Comparison of ENCODE assay signal across 2 cellular contexts in the genomic region with DNA sequence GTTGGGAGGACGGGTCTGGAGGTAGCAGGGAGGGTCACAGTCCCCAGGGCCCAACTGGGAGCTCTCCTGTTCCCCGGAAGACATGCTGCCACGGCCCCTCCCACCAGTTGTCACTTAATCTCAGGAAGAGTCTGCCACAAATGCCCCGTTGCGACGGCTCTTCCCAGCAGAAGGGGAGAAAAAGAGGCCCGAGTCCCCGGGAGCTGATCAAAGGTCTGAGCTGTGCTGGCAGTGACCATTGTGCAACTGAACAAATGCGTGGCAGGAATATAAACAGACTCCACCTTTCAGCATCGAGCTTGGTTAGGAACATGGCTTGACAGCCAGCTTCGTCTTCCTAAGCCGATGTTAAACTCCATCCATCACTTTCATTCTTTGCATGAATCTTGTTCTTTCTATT.
TF ChIP-seq lines count a peak whose summit lies in the region.

No MANE protein-coding gene starts in this region.

TF ChIP-seq in WTC11, 78 proteins besides CTCF, POLR2A, EP300 and RAD21 (continues in another document):
- TF ChIP-seq ATF1 (CRISPR knock-in tag; IDR thresholded peaks at IDR 0.05) (no peak), GABPB1 (CRISPR knock-in tag; IDR thresholded peaks at IDR 0.05) (peak; percentile 33; the same call in 1 of the 2 replicates)
- TF ChIP-seq, protein P1, sequence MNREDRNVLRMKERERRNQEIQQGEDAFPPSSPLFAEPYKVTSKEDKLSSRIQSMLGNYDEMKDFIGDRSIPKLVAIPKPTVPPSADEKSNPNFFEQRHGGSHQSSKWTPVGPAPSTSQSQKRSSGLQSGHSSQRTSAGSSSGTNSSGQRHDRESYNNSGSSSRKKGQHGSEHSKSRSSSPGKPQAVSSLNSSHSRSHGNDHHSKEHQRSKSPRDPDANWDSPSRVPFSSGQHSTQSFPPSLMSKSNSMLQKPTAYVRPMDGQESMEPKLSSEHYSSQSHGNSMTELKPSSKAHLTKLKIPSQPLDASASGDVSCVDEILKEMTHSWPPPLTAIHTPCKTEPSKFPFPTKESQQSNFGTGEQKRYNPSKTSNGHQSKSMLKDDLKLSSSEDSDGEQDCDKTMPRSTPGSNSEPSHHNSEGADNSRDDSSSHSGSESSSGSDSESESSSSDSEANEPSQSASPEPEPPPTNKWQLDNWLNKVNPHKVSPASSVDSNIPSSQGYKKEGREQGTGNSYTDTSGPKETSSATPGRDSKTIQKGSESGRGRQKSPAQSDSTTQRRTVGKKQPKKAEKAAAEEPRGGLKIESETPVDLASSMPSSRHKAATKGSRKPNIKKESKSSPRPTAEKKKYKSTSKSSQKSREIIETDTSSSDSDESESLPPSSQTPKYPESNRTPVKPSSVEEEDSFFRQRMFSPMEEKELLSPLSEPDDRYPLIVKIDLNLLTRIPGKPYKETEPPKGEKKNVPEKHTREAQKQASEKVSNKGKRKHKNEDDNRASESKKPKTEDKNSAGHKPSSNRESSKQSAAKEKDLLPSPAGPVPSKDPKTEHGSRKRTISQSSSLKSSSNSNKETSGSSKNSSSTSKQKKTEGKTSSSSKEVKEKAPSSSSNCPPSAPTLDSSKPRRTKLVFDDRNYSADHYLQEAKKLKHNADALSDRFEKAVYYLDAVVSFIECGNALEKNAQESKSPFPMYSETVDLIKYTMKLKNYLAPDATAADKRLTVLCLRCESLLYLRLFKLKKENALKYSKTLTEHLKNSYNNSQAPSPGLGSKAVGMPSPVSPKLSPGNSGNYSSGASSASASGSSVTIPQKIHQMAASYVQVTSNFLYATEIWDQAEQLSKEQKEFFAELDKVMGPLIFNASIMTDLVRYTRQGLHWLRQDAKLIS (CRISPR knock-in tag; IDR thresholded peaks at IDR 0.05; ENCODE audit: borderline replicate concordance) = no peak
- TF ChIP-seq, protein P2, sequence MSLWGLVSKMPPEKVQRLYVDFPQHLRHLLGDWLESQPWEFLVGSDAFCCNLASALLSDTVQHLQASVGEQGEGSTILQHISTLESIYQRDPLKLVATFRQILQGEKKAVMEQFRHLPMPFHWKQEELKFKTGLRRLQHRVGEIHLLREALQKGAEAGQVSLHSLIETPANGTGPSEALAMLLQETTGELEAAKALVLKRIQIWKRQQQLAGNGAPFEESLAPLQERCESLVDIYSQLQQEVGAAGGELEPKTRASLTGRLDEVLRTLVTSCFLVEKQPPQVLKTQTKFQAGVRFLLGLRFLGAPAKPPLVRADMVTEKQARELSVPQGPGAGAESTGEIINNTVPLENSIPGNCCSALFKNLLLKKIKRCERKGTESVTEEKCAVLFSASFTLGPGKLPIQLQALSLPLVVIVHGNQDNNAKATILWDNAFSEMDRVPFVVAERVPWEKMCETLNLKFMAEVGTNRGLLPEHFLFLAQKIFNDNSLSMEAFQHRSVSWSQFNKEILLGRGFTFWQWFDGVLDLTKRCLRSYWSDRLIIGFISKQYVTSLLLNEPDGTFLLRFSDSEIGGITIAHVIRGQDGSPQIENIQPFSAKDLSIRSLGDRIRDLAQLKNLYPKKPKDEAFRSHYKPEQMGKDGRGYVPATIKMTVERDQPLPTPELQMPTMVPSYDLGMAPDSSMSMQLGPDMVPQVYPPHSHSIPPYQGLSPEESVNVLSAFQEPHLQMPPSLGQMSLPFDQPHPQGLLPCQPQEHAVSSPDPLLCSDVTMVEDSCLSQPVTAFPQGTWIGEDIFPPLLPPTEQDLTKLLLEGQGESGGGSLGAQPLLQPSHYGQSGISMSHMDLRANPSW (CRISPR knock-in tag; conservative IDR thresholded peaks at IDR 0.05; ENCODE audit: low read depth) = no peak
- TF ChIP-seq, protein P3, sequence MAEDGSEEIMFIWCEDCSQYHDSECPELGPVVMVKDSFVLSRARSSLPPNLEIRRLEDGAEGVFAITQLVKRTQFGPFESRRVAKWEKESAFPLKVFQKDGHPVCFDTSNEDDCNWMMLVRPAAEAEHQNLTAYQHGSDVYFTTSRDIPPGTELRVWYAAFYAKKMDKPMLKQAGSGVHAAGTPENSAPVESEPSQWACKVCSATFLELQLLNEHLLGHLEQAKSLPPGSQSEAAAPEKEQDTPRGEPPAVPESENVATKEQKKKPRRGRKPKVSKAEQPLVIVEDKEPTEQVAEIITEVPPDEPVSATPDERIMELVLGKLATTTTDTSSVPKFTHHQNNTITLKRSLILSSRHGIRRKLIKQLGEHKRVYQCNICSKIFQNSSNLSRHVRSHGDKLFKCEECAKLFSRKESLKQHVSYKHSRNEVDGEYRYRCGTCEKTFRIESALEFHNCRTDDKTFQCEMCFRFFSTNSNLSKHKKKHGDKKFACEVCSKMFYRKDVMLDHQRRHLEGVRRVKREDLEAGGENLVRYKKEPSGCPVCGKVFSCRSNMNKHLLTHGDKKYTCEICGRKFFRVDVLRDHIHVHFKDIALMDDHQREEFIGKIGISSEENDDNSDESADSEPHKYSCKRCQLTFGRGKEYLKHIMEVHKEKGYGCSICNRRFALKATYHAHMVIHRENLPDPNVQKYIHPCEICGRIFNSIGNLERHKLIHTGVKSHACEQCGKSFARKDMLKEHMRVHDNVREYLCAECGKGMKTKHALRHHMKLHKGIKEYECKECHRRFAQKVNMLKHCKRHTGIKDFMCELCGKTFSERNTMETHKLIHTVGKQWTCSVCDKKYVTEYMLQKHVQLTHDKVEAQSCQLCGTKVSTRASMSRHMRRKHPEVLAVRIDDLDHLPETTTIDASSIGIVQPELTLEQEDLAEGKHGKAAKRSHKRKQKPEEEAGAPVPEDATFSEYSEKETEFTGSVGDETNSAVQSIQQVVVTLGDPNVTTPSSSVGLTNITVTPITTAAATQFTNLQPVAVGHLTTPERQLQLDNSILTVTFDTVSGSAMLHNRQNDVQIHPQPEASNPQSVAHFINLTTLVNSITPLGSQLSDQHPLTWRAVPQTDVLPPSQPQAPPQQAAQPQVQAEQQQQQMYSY (CRISPR knock-in tag; IDR thresholded peaks at IDR 0.05) = no peak
- TF ChIP-seq, protein P4, sequence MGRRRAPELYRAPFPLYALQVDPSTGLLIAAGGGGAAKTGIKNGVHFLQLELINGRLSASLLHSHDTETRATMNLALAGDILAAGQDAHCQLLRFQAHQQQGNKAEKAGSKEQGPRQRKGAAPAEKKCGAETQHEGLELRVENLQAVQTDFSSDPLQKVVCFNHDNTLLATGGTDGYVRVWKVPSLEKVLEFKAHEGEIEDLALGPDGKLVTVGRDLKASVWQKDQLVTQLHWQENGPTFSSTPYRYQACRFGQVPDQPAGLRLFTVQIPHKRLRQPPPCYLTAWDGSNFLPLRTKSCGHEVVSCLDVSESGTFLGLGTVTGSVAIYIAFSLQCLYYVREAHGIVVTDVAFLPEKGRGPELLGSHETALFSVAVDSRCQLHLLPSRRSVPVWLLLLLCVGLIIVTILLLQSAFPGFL (CRISPR knock-in tag; IDR thresholded peaks at IDR 0.05; ENCODE audit: borderline replicate concordance) = no peak

TF ChIP-seq in HepG2, 621 proteins besides CTCF, POLR2A, EP300 and RAD21 (continues in another document):
- no peak for TF ChIP-seq ZNF782 (CRISPR knock-in tag; IDR thresholded peaks at IDR 0.05; ENCODE audit: borderline replicate concordance)
- TF ChIP-seq, protein P5, sequence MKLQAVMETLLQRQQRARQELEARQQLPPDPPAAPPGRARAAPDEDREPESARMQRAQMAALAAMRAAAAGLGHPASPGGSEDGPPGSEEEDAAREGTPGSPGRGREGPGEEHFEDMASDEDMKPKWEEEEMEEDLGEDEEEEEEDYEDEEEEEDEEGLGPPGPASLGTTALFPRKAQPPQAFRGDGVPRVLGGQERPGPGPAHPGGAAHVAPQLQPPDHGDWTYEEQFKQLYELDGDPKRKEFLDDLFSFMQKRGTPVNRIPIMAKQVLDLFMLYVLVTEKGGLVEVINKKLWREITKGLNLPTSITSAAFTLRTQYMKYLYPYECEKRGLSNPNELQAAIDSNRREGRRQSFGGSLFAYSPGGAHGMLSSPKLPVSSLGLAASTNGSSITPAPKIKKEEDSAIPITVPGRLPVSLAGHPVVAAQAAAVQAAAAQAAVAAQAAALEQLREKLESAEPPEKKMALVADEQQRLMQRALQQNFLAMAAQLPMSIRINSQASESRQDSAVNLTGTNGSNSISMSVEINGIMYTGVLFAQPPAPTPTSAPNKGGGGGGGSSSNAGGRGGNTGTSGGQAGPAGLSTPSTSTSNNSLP (IDR thresholded peaks at IDR 0.05; ENCODE audit: low read depth, low read length) = no peak
- TF ChIP-seq, protein P6, sequence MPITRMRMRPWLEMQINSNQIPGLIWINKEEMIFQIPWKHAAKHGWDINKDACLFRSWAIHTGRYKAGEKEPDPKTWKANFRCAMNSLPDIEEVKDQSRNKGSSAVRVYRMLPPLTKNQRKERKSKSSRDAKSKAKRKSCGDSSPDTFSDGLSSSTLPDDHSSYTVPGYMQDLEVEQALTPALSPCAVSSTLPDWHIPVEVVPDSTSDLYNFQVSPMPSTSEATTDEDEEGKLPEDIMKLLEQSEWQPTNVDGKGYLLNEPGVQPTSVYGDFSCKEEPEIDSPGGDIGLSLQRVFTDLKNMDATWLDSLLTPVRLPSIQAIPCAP (CRISPR knock-in tag; IDR thresholded peaks at IDR 0.05; ENCODE audit: low read depth) = no peak
- TF ChIP-seq, protein P7, sequence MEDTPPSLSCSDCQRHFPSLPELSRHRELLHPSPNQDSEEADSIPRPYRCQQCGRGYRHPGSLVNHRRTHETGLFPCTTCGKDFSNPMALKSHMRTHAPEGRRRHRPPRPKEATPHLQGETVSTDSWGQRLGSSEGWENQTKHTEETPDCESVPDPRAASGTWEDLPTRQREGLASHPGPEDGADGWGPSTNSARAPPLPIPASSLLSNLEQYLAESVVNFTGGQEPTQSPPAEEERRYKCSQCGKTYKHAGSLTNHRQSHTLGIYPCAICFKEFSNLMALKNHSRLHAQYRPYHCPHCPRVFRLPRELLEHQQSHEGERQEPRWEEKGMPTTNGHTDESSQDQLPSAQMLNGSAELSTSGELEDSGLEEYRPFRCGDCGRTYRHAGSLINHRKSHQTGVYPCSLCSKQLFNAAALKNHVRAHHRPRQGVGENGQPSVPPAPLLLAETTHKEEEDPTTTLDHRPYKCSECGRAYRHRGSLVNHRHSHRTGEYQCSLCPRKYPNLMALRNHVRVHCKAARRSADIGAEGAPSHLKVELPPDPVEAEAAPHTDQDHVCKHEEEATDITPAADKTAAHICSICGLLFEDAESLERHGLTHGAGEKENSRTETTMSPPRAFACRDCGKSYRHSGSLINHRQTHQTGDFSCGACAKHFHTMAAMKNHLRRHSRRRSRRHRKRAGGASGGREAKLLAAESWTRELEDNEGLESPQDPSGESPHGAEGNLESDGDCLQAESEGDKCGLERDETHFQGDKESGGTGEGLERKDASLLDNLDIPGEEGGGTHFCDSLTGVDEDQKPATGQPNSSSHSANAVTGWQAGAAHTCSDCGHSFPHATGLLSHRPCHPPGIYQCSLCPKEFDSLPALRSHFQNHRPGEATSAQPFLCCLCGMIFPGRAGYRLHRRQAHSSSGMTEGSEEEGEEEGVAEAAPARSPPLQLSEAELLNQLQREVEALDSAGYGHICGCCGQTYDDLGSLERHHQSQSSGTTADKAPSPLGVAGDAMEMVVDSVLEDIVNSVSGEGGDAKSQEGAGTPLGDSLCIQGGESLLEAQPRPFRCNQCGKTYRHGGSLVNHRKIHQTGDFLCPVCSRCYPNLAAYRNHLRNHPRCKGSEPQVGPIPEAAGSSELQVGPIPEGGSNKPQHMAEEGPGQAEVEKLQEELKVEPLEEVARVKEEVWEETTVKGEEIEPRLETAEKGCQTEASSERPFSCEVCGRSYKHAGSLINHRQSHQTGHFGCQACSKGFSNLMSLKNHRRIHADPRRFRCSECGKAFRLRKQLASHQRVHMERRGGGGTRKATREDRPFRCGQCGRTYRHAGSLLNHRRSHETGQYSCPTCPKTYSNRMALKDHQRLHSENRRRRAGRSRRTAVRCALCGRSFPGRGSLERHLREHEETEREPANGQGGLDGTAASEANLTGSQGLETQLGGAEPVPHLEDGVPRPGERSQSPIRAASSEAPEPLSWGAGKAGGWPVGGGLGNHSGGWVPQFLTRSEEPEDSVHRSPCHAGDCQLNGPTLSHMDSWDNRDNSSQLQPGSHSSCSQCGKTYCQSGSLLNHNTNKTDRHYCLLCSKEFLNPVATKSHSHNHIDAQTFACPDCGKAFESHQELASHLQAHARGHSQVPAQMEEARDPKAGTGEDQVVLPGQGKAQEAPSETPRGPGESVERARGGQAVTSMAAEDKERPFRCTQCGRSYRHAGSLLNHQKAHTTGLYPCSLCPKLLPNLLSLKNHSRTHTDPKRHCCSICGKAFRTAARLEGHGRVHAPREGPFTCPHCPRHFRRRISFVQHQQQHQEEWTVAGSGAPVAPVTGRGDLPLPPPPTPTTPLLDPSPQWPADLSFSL (CRISPR knock-in tag; IDR thresholded peaks at IDR 0.05) = no peak
- TF ChIP-seq, protein P8, sequence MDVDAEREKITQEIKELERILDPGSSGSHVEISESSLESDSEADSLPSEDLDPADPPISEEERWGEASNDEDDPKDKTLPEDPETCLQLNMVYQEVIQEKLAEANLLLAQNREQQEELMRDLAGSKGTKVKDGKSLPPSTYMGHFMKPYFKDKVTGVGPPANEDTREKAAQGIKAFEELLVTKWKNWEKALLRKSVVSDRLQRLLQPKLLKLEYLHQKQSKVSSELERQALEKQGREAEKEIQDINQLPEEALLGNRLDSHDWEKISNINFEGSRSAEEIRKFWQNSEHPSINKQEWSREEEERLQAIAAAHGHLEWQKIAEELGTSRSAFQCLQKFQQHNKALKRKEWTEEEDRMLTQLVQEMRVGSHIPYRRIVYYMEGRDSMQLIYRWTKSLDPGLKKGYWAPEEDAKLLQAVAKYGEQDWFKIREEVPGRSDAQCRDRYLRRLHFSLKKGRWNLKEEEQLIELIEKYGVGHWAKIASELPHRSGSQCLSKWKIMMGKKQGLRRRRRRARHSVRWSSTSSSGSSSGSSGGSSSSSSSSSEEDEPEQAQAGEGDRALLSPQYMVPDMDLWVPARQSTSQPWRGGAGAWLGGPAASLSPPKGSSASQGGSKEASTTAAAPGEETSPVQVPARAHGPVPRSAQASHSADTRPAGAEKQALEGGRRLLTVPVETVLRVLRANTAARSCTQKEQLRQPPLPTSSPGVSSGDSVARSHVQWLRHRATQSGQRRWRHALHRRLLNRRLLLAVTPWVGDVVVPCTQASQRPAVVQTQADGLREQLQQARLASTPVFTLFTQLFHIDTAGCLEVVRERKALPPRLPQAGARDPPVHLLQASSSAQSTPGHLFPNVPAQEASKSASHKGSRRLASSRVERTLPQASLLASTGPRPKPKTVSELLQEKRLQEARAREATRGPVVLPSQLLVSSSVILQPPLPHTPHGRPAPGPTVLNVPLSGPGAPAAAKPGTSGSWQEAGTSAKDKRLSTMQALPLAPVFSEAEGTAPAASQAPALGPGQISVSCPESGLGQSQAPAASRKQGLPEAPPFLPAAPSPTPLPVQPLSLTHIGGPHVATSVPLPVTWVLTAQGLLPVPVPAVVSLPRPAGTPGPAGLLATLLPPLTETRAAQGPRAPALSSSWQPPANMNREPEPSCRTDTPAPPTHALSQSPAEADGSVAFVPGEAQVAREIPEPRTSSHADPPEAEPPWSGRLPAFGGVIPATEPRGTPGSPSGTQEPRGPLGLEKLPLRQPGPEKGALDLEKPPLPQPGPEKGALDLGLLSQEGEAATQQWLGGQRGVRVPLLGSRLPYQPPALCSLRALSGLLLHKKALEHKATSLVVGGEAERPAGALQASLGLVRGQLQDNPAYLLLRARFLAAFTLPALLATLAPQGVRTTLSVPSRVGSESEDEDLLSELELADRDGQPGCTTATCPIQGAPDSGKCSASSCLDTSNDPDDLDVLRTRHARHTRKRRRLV (CRISPR knock-in tag; IDR thresholded peaks at IDR 0.05) = no peak
